31 cellular contexts compared by ENCODE assay signal in the genomic region with DNA sequence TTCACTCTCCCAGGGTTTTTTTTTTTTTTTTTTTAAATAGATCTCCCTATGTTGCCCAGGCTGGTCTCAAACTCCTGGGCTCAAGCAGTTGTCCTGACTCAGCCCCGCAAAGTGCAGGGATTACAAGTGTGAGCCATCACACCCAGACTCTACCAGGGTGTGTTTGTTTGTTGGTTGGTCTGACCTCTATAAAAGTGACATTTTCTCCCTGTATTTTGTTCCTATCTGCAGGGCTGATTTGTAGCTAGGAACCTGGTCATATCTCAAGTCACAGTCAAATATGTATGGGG. TPM values are rescaled to one million over a fixed set of nuclear protein-coding genes. Genes with fewer than 3 reads are reported as not detected.
"Had no signal": no experiment of that assay in that cellular context is flagged by ENCODE, and none has a peak within 500 bp of the region (broad histone marks: within the 10 kb centered on the region; RNA-seq: fewer than 3 reads in every experiment).

No MANE protein-coding gene starts in this region.

- H3K4me2 ChIP-seq: smooth muscle cell had no signal

- H3K9me3 ChIP-seq: heart left ventricle, left lung, lower lobe of right lung, pancreas, prostate gland, sigmoid colon, stomach, testis, thyroid gland, transverse colon, upper lobe of left lung had no signal

- DNase-seq: glutamatergic neuron; heart left ventricle; hypothalamus; islet precursor cell; left lung; lower lobe of right lung; mammary epithelial cell; mesenchymal stem cell; naive B cell; nucleus accumbens; pancreas; posterior cingulate gyrus; retina; right cardiac atrium; sigmoid colon; stimulated activated CD4-positive, alpha-beta T cell treated with anti-CD3 and anti-CD28 coated beads, Interleukin-15, amount 100 ng/mL, for 24 hours; stimulated activated CD4-positive, alpha-beta T cell treated with anti-CD3 and anti-CD28 coated beads, Interleukin-2, amount 100 ng/mL, for 24 hours; stimulated activated CD4-positive, alpha-beta T cell treated with anti-CD3 and anti-CD28 coated beads, Interleukin-4, amount 100 ng/mL, for 1 hour; stimulated activated naive B cell treated with anti-CD40 and anti-IgM and Interleukin-4, amounts not matched to agents 10 μg/mL and 1 μg/mL and 100 μg/mL, for 72 hours; stimulated activated naive CD8-positive, alpha-beta T cell treated with anti-CD3 and anti-CD28 coated beads, Interleukin-15, Interleukin-2, amounts not matched to agents 100 U/mL and 50 U/mL, for 24 hours; stomach; testis; thyroid gland; transverse colon; upper lobe of left lung had no signal

- H3K4me1 ChIP-seq: heart left ventricle, left lung, lower lobe of right lung, pancreas, prostate gland, sigmoid colon, stomach, testis, thyroid gland, transverse colon, upper lobe of left lung had no signal

- H3K4me1 Mint-ChIP-seq: naive B cell; nephron; neural crest cell; stimulated activated naive B cell treated with anti-CD40 and anti-IgM and Interleukin-4, amounts not matched to agents 10 μg/mL and 1 μg/mL and 100 μg/mL, for 72 hours had no signal

- H3K27ac Mint-ChIP-seq: nephron; stimulated activated naive B cell treated with anti-CD40 and anti-IgM and Interleukin-4, amounts not matched to agents 10 μg/mL and 1 μg/mL and 100 μg/mL, for 72 hours had no signal

- H3K27me3 ChIP-seq: pancreas, testis, thyroid gland, transverse colon, upper lobe of left lung had no signal

- H3K9me3 Mint-ChIP-seq: nephron; neural crest cell; stimulated activated naive B cell treated with anti-CD40 and anti-IgM and Interleukin-4, amounts not matched to agents 10 μg/mL and 1 μg/mL and 100 μg/mL, for 72 hours had no signal

- H3K4me3 ChIP-seq: heart left ventricle, left lung, lower lobe of right lung, pancreas, prostate gland, sigmoid colon, smooth muscle cell, stomach, testis, thyroid gland, transverse colon, upper lobe of left lung had no signal

- H3K36me3 ChIP-seq: heart left ventricle, left lung, lower lobe of right lung, pancreas, prostate gland, sigmoid colon, stomach, thyroid gland, transverse colon, upper lobe of left lung had no signal

- ATAC-seq: heart left ventricle; left lung; lower lobe of right lung; pancreas; right cardiac atrium; stimulated activated naive B cell treated with anti-CD40 and anti-IgM and Interleukin-4, amounts not matched to agents 10 μg/mL and 1 μg/mL and 100 μg/mL, for 72 hours; stimulated activated naive CD8-positive, alpha-beta T cell treated with anti-CD3 and anti-CD28 coated beads, Interleukin-15, Interleukin-2, amounts not matched to agents 100 U/mL and 50 U/mL, for 24 hours had no signal

- H3K36me3 Mint-ChIP-seq: stimulated activated naive B cell treated with anti-CD40 and anti-IgM and Interleukin-4, amounts not matched to agents 10 μg/mL and 1 μg/mL and 100 μg/mL, for 72 hours had no signal

- H3K4me3 Mint-ChIP-seq: nephron; neural crest cell; stimulated activated naive B cell treated with anti-CD40 and anti-IgM and Interleukin-4, amounts not matched to agents 10 μg/mL and 1 μg/mL and 100 μg/mL, for 72 hours had no signal

RNA-seq across cellular contexts. Expression of gene B4GALNT2, which starts 46.3 kb away (rescaled TPM):
- total RNA-seq: liver, neural crest cell, prostate gland, sigmoid colon, urinary bladder had no signal
